13 cellular contexts compared by ENCODE assay signal in the genomic region with DNA sequence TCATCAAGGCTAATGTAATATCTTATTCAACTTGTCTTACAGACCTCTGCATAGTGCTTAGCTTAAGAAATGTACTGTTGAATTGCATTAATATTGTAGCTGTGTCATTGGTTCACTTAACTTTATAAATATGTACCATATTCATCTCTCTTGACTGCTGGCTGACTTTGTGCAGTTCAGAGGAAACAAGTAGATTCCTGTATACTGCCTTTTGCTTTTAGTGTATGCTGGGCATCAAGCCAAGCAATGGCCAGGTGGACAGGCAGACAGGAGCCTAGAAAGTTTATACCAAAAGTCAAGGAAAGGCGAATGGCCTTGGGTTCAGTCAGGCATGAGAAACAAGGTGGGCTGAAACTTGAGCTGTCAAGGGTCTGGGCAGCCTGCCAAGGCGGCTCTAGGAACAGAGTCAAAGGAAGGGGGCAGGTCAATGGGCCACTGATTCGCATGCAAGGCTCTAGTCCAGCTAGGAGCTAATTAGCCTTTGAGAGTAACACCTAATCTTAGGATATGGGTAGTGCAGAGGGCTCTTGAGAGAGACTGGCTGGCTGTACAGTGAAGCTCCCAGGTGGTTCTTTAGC.
DNase-seq lines count a peak whose midpoint lies in the region; TF ChIP-seq lines count a peak whose summit lies in the region.
"Had no signal": no experiment of that assay in that cellular context is flagged by ENCODE, and none has a peak within 500 bp of the region (broad histone marks: within the 10 kb centered on the region; RNA-seq: fewer than 3 reads in every experiment).

No MANE protein-coding gene starts in this region.

- no peak overlapping the region for H3K4me3 ChIP-seq in NT2/D1 (ENCODE audit: insufficient read length, low read depth)
- H3K4me3 ChIP-seq: GM12878 had no signal

- H3K4me1 ChIP-seq in NT2/D1 (ENCODE audit: insufficient read depth, insufficient read length): no peaks in the 10 kb centered on the region

- H3K9ac ChIP-seq in NT2/D1 (ENCODE audit: insufficient read length, low read depth): no peak overlapping the region

- DNase-seq in DMS79 (lab: John Stamatoyannopoulos, UW) (peak; percentile 87), NCI-H1092 (lab: John Stamatoyannopoulos, UW) (peak; percentile 88), NT2/D1 (ENCODE audit: low read depth, low spot score) (peak; percentile 33), iPS-NIHi11 (ENCODE audit: low spot score) (peak; percentile 69), posterior vena cava (ENCODE audit: low spot score) (no peak), RWPE1 (ENCODE audit: low spot score) (no peak), substantia nigra (lab: John Stamatoyannopoulos, UW) (no peak)
- DNase-seq in stimulated activated CD4-positive, alpha-beta T cell treated with anti-CD3 and anti-CD28 coated beads, Interleukin-1b, Interleukin-23, amount 100 ng/mL, for 48 hours: no peak
- DNase-seq: amygdala; NK-92 treated with Interleukin-12 subunit alpha and Interleukin-12 subunit beta, amount 100 ng/mL, for 24 hours had no signal

- H3K27me3 ChIP-seq in NT2/D1 (ENCODE audit: insufficient read depth, insufficient read length): no peaks in the 10 kb centered on the region
- H3K27me3 ChIP-seq: neutrophil had no signal

- H3K27ac ChIP-seq in RWPE1 (no peak overlapping the region), substantia nigra (ENCODE audit: low read depth, low read length, poor library complexity, severe bottlenecking) (no peak overlapping the region)
- H3K27ac ChIP-seq: C4-2B, neutrophil had no signal

- intact Hi-C loops in posterior vena cava (cut with DNase I): no loop called here

- POLR2A ChIA-PET in RWPE1 (lab: Yijun Ruan, JAX; ENCODE audit: low non-redundant PET): no interaction called here

- TF ChIP-seq CTCF in RWPE1 (conservative IDR thresholded peaks at IDR 0.05; ENCODE audit: low read depth): no peak

- H3K36me3 ChIP-seq in NT2/D1 (ENCODE audit: insufficient read depth, insufficient read length, low read length): no peaks in the 10 kb centered on the region
- H3K36me3 ChIP-seq: neutrophil had no signal

- no peaks in the 10 kb centered on the region for H3K9me3 ChIP-seq in NT2/D1 (ENCODE audit: insufficient read depth, low read length)
- H3K9me3 ChIP-seq: neutrophil had no signal

- CTCF ChIA-PET in RWPE1 (lab: Yijun Ruan, JAX): no interaction called here

Comparison
In these comparisons a context has a peak if more than half of its experiments do, and no peak if none do; other contexts are left out.
1. DNase-seq: peak in DMS79 (single experiment), NCI-H1092 (single experiment), NT2/D1 (single experiment) and iPS-NIHi11 (single experiment); none in posterior vena cava (single experiment), RWPE1 (single experiment), stimulated activated CD4-positive, alpha-beta T cell treated with anti-CD3 and anti-CD28 coated beads, Interleukin-1b, Interleukin-23, amount 100 ng/mL, for 48 hours (single experiment) and substantia nigra (0 of 49).